8 cellular contexts compared by ENCODE assay signal in the genomic region with DNA sequence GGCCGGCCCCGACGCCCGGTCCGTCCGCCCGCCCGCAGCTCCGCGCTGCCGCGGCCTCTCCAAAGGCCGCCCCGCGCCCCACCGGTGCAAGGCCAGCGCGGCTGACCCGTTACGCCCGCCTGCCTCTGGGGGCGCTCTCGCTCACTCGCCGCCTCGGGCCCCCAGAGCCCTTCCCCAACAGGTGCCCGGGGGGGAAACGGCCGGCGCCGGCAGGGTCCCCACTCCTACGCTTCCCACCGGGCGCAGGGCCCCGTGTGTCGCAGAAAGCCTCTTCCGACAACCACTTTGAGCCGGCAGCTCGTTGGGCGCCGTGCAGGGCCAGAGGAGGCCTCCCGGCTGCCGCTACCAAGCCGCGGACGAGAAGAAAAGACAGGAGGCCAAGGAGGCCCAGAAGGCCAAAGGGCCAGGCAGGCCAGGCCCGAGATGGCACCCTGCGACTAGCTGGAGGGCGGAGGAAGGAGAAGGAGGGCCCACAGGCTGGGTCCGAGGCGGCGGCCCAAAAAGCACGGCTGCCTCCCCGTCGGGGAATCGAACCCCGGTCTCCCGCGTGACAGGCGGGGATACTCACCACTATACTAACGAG.
A peak's percentile ranks its signal among the peaks of the same experiment; 100 is the strongest.
DNase-seq lines count a peak whose midpoint lies in the region; ATAC-seq and TF ChIP-seq lines count a peak whose summit lies in the region.

No MANE protein-coding gene starts in this region.

- DNase-seq in GM12864 (ENCODE audit: low read depth) (no peak), fibroblast of peridontal ligament (ENCODE audit: extremely low read depth) (peak; percentile 50), uterus (peak; percentile 25 to 31), COR-L47 (lab: John Stamatoyannopoulos, UW) (no peak), NK-92 (lab: John Stamatoyannopoulos, UW; ENCODE audit: unreplicated experiment) (no peak)
- DNase-seq in activated CD8-positive, alpha-beta memory T cell treated with anti-CD3 and anti-CD28 coated beads, Interleukin-2, amount 10 ng/mL, durations not matched to agents 7 days and 5 days: peak; percentile 80

- no peaks in the 10 kb centered on the region for H3K36me3 ChIP-seq in HUES64 (ENCODE audit: insufficient read depth, low read length)
- no peaks in the 10 kb centered on the region for H3K36me3 ChIP-seq in neutrophil
- no peaks in the 10 kb centered on the region for H3K36me3 ChIP-seq in uterus

- H3K4me3 ChIP-seq in GM12864 (ENCODE audit: low read depth, low read length) (peak overlapping the region; percentile 72), HUES64 (ENCODE audit: low read length) (peak overlapping the region; percentile 78), neutrophil (ENCODE audit: low read depth in 1 of 2, low read length in 1 of 2) (peak overlapping the region; percentile 53 to 65), uterus (peak overlapping the region; percentile 20 to 50)

- H3K27me3 ChIP-seq in HUES64 (ENCODE audit: insufficient read depth, low read length): peaks cover 57% of the 10 kb centered on the region
- peaks cover 57% of the 10 kb centered on the region for H3K27me3 ChIP-seq in neutrophil
- peaks cover 0 to 16% of the 10 kb centered on the region in 2 donors for H3K27me3 ChIP-seq in uterus

- H3K9me3 ChIP-seq in HUES64 (ENCODE audit: insufficient read depth, low read depth, low read length): no peaks in the 10 kb centered on the region
- peaks cover 3% of the 10 kb centered on the region for H3K9me3 ChIP-seq in neutrophil
- H3K9me3 ChIP-seq in uterus: no peaks in the 10 kb centered on the region

- peaks cover 28% of the 10 kb centered on the region for H3K27me3 Mint-ChIP-seq in activated CD8-positive, alpha-beta memory T cell treated with anti-CD3 and anti-CD28 coated beads, Interleukin-2, amount 10 ng/mL, durations not matched to agents 7 days and 5 days

- H3K9me3 Mint-ChIP-seq in activated CD8-positive, alpha-beta memory T cell treated with anti-CD3 and anti-CD28 coated beads, Interleukin-2, amount 10 ng/mL, durations not matched to agents 7 days and 5 days (ENCODE audit: low read depth): no peaks in the 10 kb centered on the region

- peak overlapping the region; percentile 82 for H3K4me3 Mint-ChIP-seq in activated CD8-positive, alpha-beta memory T cell treated with anti-CD3 and anti-CD28 coated beads, Interleukin-2, amount 10 ng/mL, durations not matched to agents 7 days and 5 days

- H3K9ac ChIP-seq in HUES64 (ENCODE audit: low read depth, low read length): peak overlapping the region; percentile 67

- WGBS in HUES64: under 1% methylated on average over 52 of the region's 61 CpGs

- H3K36me3 Mint-ChIP-seq in activated CD8-positive, alpha-beta memory T cell treated with anti-CD3 and anti-CD28 coated beads, Interleukin-2, amount 10 ng/mL, durations not matched to agents 7 days and 5 days: peaks cover 6% of the 10 kb centered on the region

- intact Hi-C loops in uterus (cut with DNase I; ENCODE audit: low total_unique reads): no loop called here

- H3K4me1 Mint-ChIP-seq in activated CD8-positive, alpha-beta memory T cell treated with anti-CD3 and anti-CD28 coated beads, Interleukin-2, amount 10 ng/mL, durations not matched to agents 7 days and 5 days: peaks cover 17% of the 10 kb centered on the region

- TF ChIP-seq POLR2A in uterus (IDR thresholded peaks at IDR 0.05): no peak

- ATAC-seq in activated CD8-positive, alpha-beta memory T cell treated with anti-CD3 and anti-CD28 coated beads, Interleukin-2, amount 10 ng/mL, durations not matched to agents 7 days and 5 days: peak; percentile 67

- H3K27ac ChIP-seq in HUES64 (ENCODE audit: low read depth, low read length): 0 out of 2 replicates have a peak overlapping the region, but pooled peaks have one; percentile 53
- H3K27ac ChIP-seq in neutrophil: no peak overlapping the region
- peak overlapping the region in 1 of 2 donors; percentile 37 for H3K27ac ChIP-seq in uterus

- peak overlapping the region; percentile 90 for H3K27ac Mint-ChIP-seq in activated CD8-positive, alpha-beta memory T cell treated with anti-CD3 and anti-CD28 coated beads, Interleukin-2, amount 10 ng/mL, durations not matched to agents 7 days and 5 days

- H3K4me1 ChIP-seq in HUES64 (ENCODE audit: insufficient read depth, low read length): no peaks in the 10 kb centered on the region
- peaks cover 7 to 12% of the 10 kb centered on the region in 2 experiments for H3K4me1 ChIP-seq in neutrophil (ENCODE audit: control insufficient read depth in 1 of 2, insufficient read depth in 1 of 2, low read depth in 1 of 2, low read length in 1 of 2)
- H3K4me1 ChIP-seq in uterus: no peaks in the 10 kb centered on the region

- CTCF ChIA-PET in activated CD8-positive, alpha-beta memory T cell treated with anti-CD3 and anti-CD28 coated beads, Interleukin-2, amount 10 ng/mL, durations not matched to agents 7 days and 5 days (lab: Charles Lee): interaction anchor here (0.6 to 2.2 kb wide), 13 partner anchors 11 to 309 kb away, joined by 3 to 18 read pairs (median 5); a partner anchor contains a TSS

- TF ChIP-seq CTCF in GM12864 (IDR thresholded peaks at IDR 0.05; ENCODE audit: low read depth, low read length, missing control alignments): peak; percentile 57
- TF ChIP-seq CTCF in neutrophil (IDR thresholded peaks at IDR 0.05): peak; percentile 48
- peak; percentile 14 to 59 (median 48) for TF ChIP-seq CTCF in uterus (IDR thresholded peaks at IDR 0.05)

Comparison
In these comparisons a context has a peak if more than half of its experiments do, and no peak if none do; other contexts are left out.
1. DNase-seq: peak in activated CD8-positive, alpha-beta memory T cell treated with anti-CD3 and anti-CD28 coated beads, Interleukin-2, amount 10 ng/mL, durations not matched to agents 7 days and 5 days (single experiment), fibroblast of peridontal ligament (single experiment) and uterus (2 of 2); none in GM12864 (single experiment), COR-L47 (single experiment) and NK-92 (single experiment).
2. Peak in every context shown above with its lines, with median percentiles within 50 percentile points of each other: H3K4me3 ChIP-seq and CTCF ChIP-seq.